In genomic region chr14:105200074-105200473, GRCh38 we compare ENCODE assay signal across 18 cellular contexts. TPM values are rescaled to one million over a fixed set of nuclear protein-coding genes. Genes with fewer than 3 reads are reported as not detected.
A peak's percentile ranks its signal among the peaks of the same experiment; 100 is the strongest.
DNase-seq lines count a peak whose midpoint lies in the region; ATAC-seq and TF ChIP-seq lines count a peak whose summit lies in the region.
"Had no signal": no experiment of that assay in that cellular context is flagged by ENCODE, and none has a peak within 500 bp of the region (broad histone marks: within the 10 kb centered on the region; RNA-seq: fewer than 3 reads in every experiment).

No MANE protein-coding gene starts in this region.

- H3K27ac ChIP-seq in neuronal stem cell (replicated peaks; ENCODE audit: low read length) = no peak overlapping the region
- H3K27ac ChIP-seq: neutrophil, thoracic aorta had no signal

- H3K79me1 ChIP-seq in neuronal stem cell (ENCODE audit: low read depth, low read length) = peaks cover 1% of the 10 kb centered on the region

- POLR2A ChIA-PET in naive thymus-derived CD8-positive, alpha-beta T cell (lab: Charles Lee) = interaction anchor here (1.4 kb wide), 1 partner anchor 101 kb away, joined by 4 read pairs; the partner anchor contains the start of gene BRF1

- ATAC-seq in naive thymus-derived CD8-positive, alpha-beta T cell = no peak

- H3K4me1 Mint-ChIP-seq in naive thymus-derived CD8-positive, alpha-beta T cell = peaks cover 12 to 44% (median 38%) of the 10 kb centered on the region in 4 donors

- H2BK120ac ChIP-seq in neuronal stem cell (ENCODE audit: low read depth, low read length) = no peak overlapping the region

- H3K9me3 Mint-ChIP-seq in naive thymus-derived CD8-positive, alpha-beta T cell = no peaks in the 10 kb centered on the region
- H3K9me3 Mint-ChIP-seq: activated T-helper 2 cell treated with anti-CD3 and anti-CD28 coated beads, Interferon-gamma antibody, Interleukin-2, Interleukin-4, amounts not matched to agents 10 μg/mL and 5 μg/mL and 100 μg/mL, durations not matched to agents 14 hours and 24 hours and 36 hours; CD4-positive, alpha-beta memory T cell had no signal

- peaks cover 0 to 40% (median 19%) of the 10 kb centered on the region in 5 donors for H3K27me3 Mint-ChIP-seq in naive thymus-derived CD8-positive, alpha-beta T cell

- no peak overlapping the region for H3K4ac ChIP-seq in neuronal stem cell (ENCODE audit: low read length)

- TF ChIP-seq CTCF in HFF-Myc (IDR thresholded peaks at IDR 0.05; ENCODE audit: low read depth, low read length, missing control alignments) = peak; percentile 4
- peak; percentile 13 for TF ChIP-seq CTCF in astrocyte of the spinal cord (IDR thresholded peaks at IDR 0.05; ENCODE audit: low read depth, low read length)

- DNase-seq in NCI-H146 (lab: John Stamatoyannopoulos, UW) (peak; percentile 28), NCI-H146 treated with DMSO at 0.1 percent for 48 hours (lab: John Stamatoyannopoulos, UW; ENCODE audit: unreplicated experiment) (no peak), HFF-Myc (ENCODE audit: extremely low read depth, low read depth) (no peak), astrocyte of the spinal cord (ENCODE audit: low read depth, low spot score) (no peak), neuronal stem cell (ENCODE audit: low spot score) (no peak), HUDEP-2 (lab: John Stamatoyannopoulos, UW; ENCODE audit: unreplicated experiment in 76 of 76) (no peak), COR-L47 (lab: John Stamatoyannopoulos, UW) (no peak)
- DNase-seq in naive thymus-derived CD8-positive, alpha-beta T cell = no peak
- DNase-seq: NCI-H1417; NCI-H226; stimulated activated CD4-positive, alpha-beta T cell treated with anti-CD3 and anti-CD28 coated beads, Interleukin-2, amount 100 ng/mL, for 48 hours; stimulated activated CD8-positive, alpha-beta memory T cell treated with anti-CD3 and anti-CD28 coated beads, Interleukin-4, amount 100 ng/mL, for 48 hours; SW 1271 had no signal

- H2BK12ac ChIP-seq in neuronal stem cell (ENCODE audit: low read length) = no peak overlapping the region

- H4K8ac ChIP-seq in neuronal stem cell (ENCODE audit: low read depth, low read length) = no peak overlapping the region

- H3K23ac ChIP-seq in neuronal stem cell (ENCODE audit: low read depth, low read length, poor library complexity) = peak overlapping the region; percentile 57

- H3K27ac Mint-ChIP-seq in naive thymus-derived CD8-positive, alpha-beta T cell = peak overlapping the region in 2 of 10 donors; percentile 11 to 56
- H3K27ac Mint-ChIP-seq: activated T-helper 2 cell treated with anti-CD3 and anti-CD28 coated beads, Interferon-gamma antibody, Interleukin-2, Interleukin-4, amounts not matched to agents 10 μg/mL and 5 μg/mL and 100 μg/mL, durations not matched to agents 14 hours and 24 hours and 36 hours had no signal

- peak overlapping the region; percentile 8 for H2BK5ac ChIP-seq in neuronal stem cell (ENCODE audit: low read length)

- H3K4me3 Mint-ChIP-seq in naive thymus-derived CD8-positive, alpha-beta T cell = peak overlapping the region in 1 of 10 donors; percentile 15
- H3K4me3 Mint-ChIP-seq: CD4-positive, alpha-beta memory T cell had no signal

- peak overlapping the region; percentile 78 for H3K18ac ChIP-seq in neuronal stem cell (ENCODE audit: low read length)

- H2AK5ac ChIP-seq in neuronal stem cell (ENCODE audit: low read depth, low read length) = peak overlapping the region; percentile 97

- peak overlapping the region; percentile 76 for H2BK15ac ChIP-seq in neuronal stem cell (ENCODE audit: low read length)

- no CpG with 5 or more reads among the region's 10 CpGs for whole genome bisulfite sequencing in neuronal stem cell (ENCODE audit: extremely low coverage in 2 of 2, insufficient read length in 2 of 2, insufficient replicate concordance in 1 of 2), 2 donors

- peaks cover 0 to 2% of the 10 kb centered on the region in 2 donors for H3K9me3 ChIP-seq in neuronal stem cell (replicated peaks in 1 of 2; ENCODE audit: control insufficient read depth in 2 of 2, insufficient read depth in 1 of 2, low read depth in 1 of 2, low read length in 2 of 2)
- H3K9me3 ChIP-seq: neutrophil, thoracic aorta had no signal

- no peak overlapping the region for H2AFZ ChIP-seq in neuronal stem cell (ENCODE audit: low read length)

- H4K91ac ChIP-seq in neuronal stem cell (ENCODE audit: low read depth, low read length, poor library complexity) = no peak overlapping the region

- H3K4me3 ChIP-seq in HFF-Myc (replicated peaks; ENCODE audit: low read depth, low read length) (no peak overlapping the region), astrocyte of the spinal cord (ENCODE audit: low read depth, low read length) (no peak overlapping the region), neuronal stem cell (ENCODE audit: low read length in 2 of 2) (no peak overlapping the region)
- H3K4me3 ChIP-seq: thoracic aorta had no signal

- in situ Hi-C loops in astrocyte of the spinal cord (cut with HindIII; ENCODE audit: low sequenced_read_pairs) = no loop called here

- peaks cover 29 to 47% of the 10 kb centered on the region in 2 donors for H3K4me1 ChIP-seq in neuronal stem cell (ENCODE audit: control insufficient read depth in 2 of 2, insufficient read depth in 1 of 2, low read depth in 1 of 2, low read length in 2 of 2)

- H3K9ac ChIP-seq in neuronal stem cell (ENCODE audit: low read depth, low read length, poor library complexity) = no peak overlapping the region

- peaks cover 0 to 2% (median 0%) of the 10 kb centered on the region in 3 experiments for H3K27me3 ChIP-seq in neuronal stem cell (ENCODE audit: control insufficient read depth in 3 of 3, insufficient read depth in 3 of 3, low read depth in 1 of 3, low read length in 3 of 3)

- peaks cover 0 to 2% (median 0%) of the 10 kb centered on the region in 3 donors for H3K36me3 Mint-ChIP-seq in naive thymus-derived CD8-positive, alpha-beta T cell
- H3K36me3 Mint-ChIP-seq: CD4-positive, alpha-beta memory T cell had no signal

- H3K4me2 ChIP-seq in neuronal stem cell (ENCODE audit: insufficient read depth, low read length, poor library complexity, severe bottlenecking) = no peak overlapping the region

- peak overlapping the region; percentile 60 for H3K14ac ChIP-seq in neuronal stem cell (ENCODE audit: low read length)

- no peaks in the 10 kb centered on the region for H3K36me3 ChIP-seq in neuronal stem cell (replicated peaks in 1 of 2; ENCODE audit: control insufficient read depth in 2 of 2, insufficient read depth in 2 of 2, low read length in 2 of 2)
- H3K36me3 ChIP-seq: neutrophil, thoracic aorta had no signal

RNA-seq across cellular contexts. Expression of gene NUDT14, which starts 19.0 kb away (rescaled TPM):
- 21.6 TPM for polyA plus RNA-seq in neuronal stem cell (2013, experiment 1 of 2)
- polyA plus RNA-seq in neuronal stem cell (2013, experiment 2 of 2) = 21.9 TPM
- total RNA-seq in naive thymus-derived CD8-positive, alpha-beta T cell = 10 to 100 TPM; 10.3 to 10.8 TPM
- 10 to 100 TPM in 2 of 3 donors, 1 to 10 TPM in 1; 9.5 to 18.8 (median 17.1) TPM for polyA plus RNA-seq in naive thymus-derived CD8-positive, alpha-beta T cell

RNA-seq across cellular contexts. Expression of gene JAG2, which starts 31.5 kb away (rescaled TPM):
- 5.2 TPM for polyA plus RNA-seq in neuronal stem cell (2013, experiment 1 of 2)
- polyA plus RNA-seq in neuronal stem cell (2013, experiment 2 of 2) = 4.9 TPM
- under 1 TPM; 0.16 to 0.47 TPM for total RNA-seq in naive thymus-derived CD8-positive, alpha-beta T cell
- under 1 TPM; 0.10 to 0.21 (median 0.17) TPM for polyA plus RNA-seq in naive thymus-derived CD8-positive, alpha-beta T cell
- polyA plus RNA-seq: CD4-positive, alpha-beta memory T cell had no signal

RNA-seq across cellular contexts. Expression of gene BTBD6, which starts 48.3 kb away (rescaled TPM):
- polyA plus RNA-seq in neuronal stem cell (2013, experiment 1 of 2) = 10.8 TPM
- polyA plus RNA-seq in neuronal stem cell (2013, experiment 2 of 2) = 10.4 TPM
- total RNA-seq in naive thymus-derived CD8-positive, alpha-beta T cell = 10 to 100 TPM; 42.0 to 42.8 TPM
- 10 to 100 TPM in 2 of 3 donors, 1 to 10 TPM in 1; 5.5 to 15.6 (median 14.9) TPM for polyA plus RNA-seq in naive thymus-derived CD8-positive, alpha-beta T cell
- total RNA-seq: A172 had no signal
